ENCODE assay signal across 7 cellular contexts in genomic region chr20:23810349-23810748, GRCh38. TPM values are rescaled to one million over a fixed set of nuclear protein-coding genes. Genes with fewer than 3 reads are reported as not detected.
"Had no signal": no experiment of that assay in that cellular context is flagged by ENCODE, and none has a peak within 500 bp of the region (broad histone marks: within the 10 kb centered on the region; RNA-seq: fewer than 3 reads in every experiment).

No MANE protein-coding gene starts in this region.

RNA-seq across cellular contexts. Expression of gene CST2, which starts 16.2 kb away (rescaled TPM):
- total RNA-seq: GM23338, H1, H4, H7, H9, HFFc6 had no signal
- polyA plus RNA-seq: GM23338, H1 had no signal

RNA-seq across cellular contexts. Expression of gene CST1, which starts 59.6 kb away (rescaled TPM):
- total RNA-seq: GM23248, HFFc6 had no signal
- polyA plus RNA-seq: GM23248 had no signal
